In genomic region chr11:9823439-9823838, GRCh38 we compare ENCODE assay signal across 17 cellular contexts.
DNase-seq lines count a peak whose midpoint lies in the region; ATAC-seq and TF ChIP-seq lines count a peak whose summit lies in the region.
"Had no signal": no experiment of that assay in that cellular context is flagged by ENCODE, and none has a peak within 500 bp of the region (broad histone marks: within the 10 kb centered on the region; RNA-seq: fewer than 3 reads in every experiment).

No MANE protein-coding gene starts in this region.

- no peak overlapping the region for H2AFZ ChIP-seq in SK-N-SH (ENCODE audit: low read depth)

- POLR2A ChIA-PET in SK-N-SH (lab: Yijun Ruan, JAX) (no interaction called here), WTC11 (lab: Charles Lee) (no interaction called here)

- TF ChIP-seq CTCF in SK-N-SH (IDR thresholded peaks at IDR 0.05) (no peak), WTC11 (IDR thresholded peaks at IDR 0.05) (no peak), foreskin keratinocyte (conservative IDR thresholded peaks at IDR 0.05) (no peak), osteocyte (IDR thresholded peaks at IDR 0.05) (no peak)

- 81% methylated on average over 2 of the region's 2 CpGs for WGBS in SK-N-SH (ENCODE audit: low lambda C conversion rate)

- ATAC-seq in SK-N-SH treated with all-trans-retinoic acid at 6 μM for 48 hours = 0 out of 3 replicates have a peak, but pooled peaks have one; percentile 40
- ATAC-seq in WTC11 = no peak
- no peak for ATAC-seq in foreskin keratinocyte
- ATAC-seq in HG02884 (IDR thresholded peaks at IDR 0.05; ENCODE audit: unreplicated experiment) = no peak
- ATAC-seq: HCT116 had no signal

- no peak for DNase-seq in SK-N-SH
- no peak for DNase-seq in WTC11 (ENCODE audit: low spot score)
- peak in 1 of 2 donors; percentile 65 for DNase-seq in foreskin keratinocyte
- DNase-seq in osteocyte (ENCODE audit: extremely low spot score, unreplicated experiment) = no peak
- DNase-seq in posterior vena cava (ENCODE audit: low spot score) = no peak
- DNase-seq in T-helper 2 cell treated with Interferon-gamma antibody and Interleukin-4, amounts not matched to agents 5 μg/mL and 100 μg/mL, for 36 hours (ENCODE audit: low spot score) = no peak
- DNase-seq: C1 segment of cervical spinal cord; DMS153; NCI-H1048; NCI-H226; NCI-H69; NK-92 treated with Interleukin-12 subunit alpha and Interleukin-12 subunit beta, amount 100 ng/mL, for 24 hours; OCI-M1 had no signal

- CTCF ChIA-PET in SK-N-SH (lab: Yijun Ruan, JAX) = interaction anchor here (0.9 to 1.0 kb wide), 2 partner anchors 8 to 65 kb away, joined by 3 read pairs; no protein-coding TSS in a partner anchor
- CTCF ChIA-PET in WTC11 (lab: Charles Lee) = interaction anchor here (1.0 kb wide), 1 partner anchor 65 kb away, joined by 3 read pairs; no protein-coding TSS in a partner anchor

- H3K36me3 Mint-ChIP-seq in WTC11 (no peaks in the 10 kb centered on the region), osteocyte (ENCODE audit: unreplicated experiment) (peaks cover 21% of the 10 kb centered on the region)
- peaks cover 3% of the 10 kb centered on the region for H3K36me3 Mint-ChIP-seq in T-helper 2 cell treated with Interferon-gamma antibody and Interleukin-4, amounts not matched to agents 5 μg/mL and 100 μg/mL, for 36 hours (ENCODE audit: low read depth)

- intact Hi-C loops in posterior vena cava (cut with DNase I) = no loop called here

- no peak overlapping the region for H3K9ac ChIP-seq in SK-N-SH

- H3K9me2 ChIP-seq in SK-N-SH = no peaks in the 10 kb centered on the region

- H3K27me3 Mint-ChIP-seq in WTC11 (ENCODE audit: low read depth) = no peaks in the 10 kb centered on the region
- no peaks in the 10 kb centered on the region for H3K27me3 Mint-ChIP-seq in osteocyte (ENCODE audit: unreplicated experiment)
- no peaks in the 10 kb centered on the region for H3K27me3 Mint-ChIP-seq in T-helper 2 cell treated with Interferon-gamma antibody and Interleukin-4, amounts not matched to agents 5 μg/mL and 100 μg/mL, for 36 hours (ENCODE audit: low read depth)

- H4K20me1 ChIP-seq in SK-N-SH (ENCODE audit: insufficient read depth) = no peaks in the 10 kb centered on the region

- H3K4me1 Mint-ChIP-seq in WTC11 (peaks cover 24% of the 10 kb centered on the region), osteocyte (ENCODE audit: unreplicated experiment) (peaks cover 61% of the 10 kb centered on the region)
- H3K4me1 Mint-ChIP-seq in T-helper 2 cell treated with Interferon-gamma antibody and Interleukin-4, amounts not matched to agents 5 μg/mL and 100 μg/mL, for 36 hours (ENCODE audit: low read depth) = no peaks in the 10 kb centered on the region

- no peaks in the 10 kb centered on the region for H3K27me3 ChIP-seq in SK-N-SH (ENCODE audit: insufficient read depth)
- H3K27me3 ChIP-seq in foreskin keratinocyte = no peaks in the 10 kb centered on the region

- H3K27ac ChIP-seq in SK-N-SH (ENCODE audit: low read depth in 2 of 2, low read length in 1 of 2) (no peak overlapping the region), foreskin keratinocyte (peak overlapping the region; percentile 56)
- H3K27ac ChIP-seq: 22Rv1 had no signal

- no peak for TF ChIP-seq RAD21 in SK-N-SH (IDR thresholded peaks at IDR 0.05; ENCODE audit: low read length)

- no peak overlapping the region for H3K4me2 ChIP-seq in SK-N-SH

- no peak for TF ChIP-seq EP300 in SK-N-SH (IDR thresholded peaks at IDR 0.05; ENCODE audit: borderline replicate concordance in 1 of 2, low read depth in 1 of 2, low read length in 1 of 2)

- H3K9me3 ChIP-seq in SK-N-SH = no peaks in the 10 kb centered on the region

- H3K4me3 Mint-ChIP-seq in WTC11 (no peak overlapping the region), osteocyte (ENCODE audit: unreplicated experiment) (no peak overlapping the region)
- H3K4me3 Mint-ChIP-seq in T-helper 2 cell treated with Interferon-gamma antibody and Interleukin-4, amounts not matched to agents 5 μg/mL and 100 μg/mL, for 36 hours = no peak overlapping the region

- no peaks in the 10 kb centered on the region for H3K79me2 ChIP-seq in SK-N-SH (ENCODE audit: insufficient read depth)

- peaks cover 12% of the 10 kb centered on the region for H3F3A ChIP-seq in SK-N-SH (replicated peaks; ENCODE audit: insufficient read depth)

- H3K4me3 ChIP-seq in SK-N-SH (ENCODE audit: low read depth in 2 of 2, low read length in 1 of 2) = no peak overlapping the region

- H3K4me1 ChIP-seq in SK-N-SH (ENCODE audit: control insufficient read depth in 1 of 2, insufficient read depth in 2 of 2, low read depth in 1 of 2, low read length in 1 of 2) (peaks cover 0 to 8% of the 10 kb centered on the region in 2 experiments; a peak in 3 of 4 replicates), foreskin keratinocyte (peaks cover 11% of the 10 kb centered on the region)

- H3K9me3 Mint-ChIP-seq in WTC11 (no peaks in the 10 kb centered on the region), osteocyte (ENCODE audit: unreplicated experiment) (no peaks in the 10 kb centered on the region)
- H3K9me3 Mint-ChIP-seq in T-helper 2 cell treated with Interferon-gamma antibody and Interleukin-4, amounts not matched to agents 5 μg/mL and 100 μg/mL, for 36 hours = no peaks in the 10 kb centered on the region

- H3K27ac Mint-ChIP-seq in WTC11 (peak overlapping the region; percentile 18; the same call in 1 of the 2 replicates), osteocyte (ENCODE audit: unreplicated experiment) (peak overlapping the region; percentile 83)
- no peak overlapping the region for H3K27ac Mint-ChIP-seq in T-helper 2 cell treated with Interferon-gamma antibody and Interleukin-4, amounts not matched to agents 5 μg/mL and 100 μg/mL, for 36 hours

- H3K36me3 ChIP-seq in SK-N-SH (replicated peaks in 1 of 2; ENCODE audit: control insufficient read depth in 1 of 2, insufficient read depth in 2 of 2, low read length in 1 of 2) = peaks cover 0 to 12% of the 10 kb centered on the region in 2 experiments

TF ChIP-seq in SK-N-SH treated with all-trans-retinoic acid at 6 μM for 48 hours, 23 proteins besides CTCF, POLR2A, EP300 and RAD21 (continues in another document):
- no peak for TF ChIP-seq CSRNP3 (CRISPR knock-in tag; IDR thresholded peaks at IDR 0.05)
- no peak for TF ChIP-seq OSR1 (CRISPR knock-in tag; IDR thresholded peaks at IDR 0.05)
- no peak for TF ChIP-seq CSDC2 (CRISPR knock-in tag; IDR thresholded peaks at IDR 0.05)
- TF ChIP-seq ZNF70 (CRISPR knock-in tag; IDR thresholded peaks at IDR 0.05) = no peak
- TF ChIP-seq TCF4 (CRISPR knock-in tag; IDR thresholded peaks at IDR 0.05; ENCODE audit: borderline replicate concordance) = no peak
- no peak for TF ChIP-seq ISL1 (CRISPR knock-in tag; IDR thresholded peaks at IDR 0.05)

TF ChIP-seq in SK-N-SH, 30 proteins besides CTCF, POLR2A, EP300 and RAD21 (continues in another document):
- no peak for TF ChIP-seq PBX3 (IDR thresholded peaks at IDR 0.05)
- no peak for TF ChIP-seq SIN3A (IDR thresholded peaks at IDR 0.05; ENCODE audit: borderline replicate concordance, low read depth, low read length)
- no peak for TF ChIP-seq GATA2 (CRISPR knock-in tag; IDR thresholded peaks at IDR 0.05)
- no peak for TF ChIP-seq NFIC (IDR thresholded peaks at IDR 0.05; ENCODE audit: borderline replicate concordance)
- no peak for TF ChIP-seq TEAD4 (IDR thresholded peaks at IDR 0.05; ENCODE audit: borderline replicate concordance, insufficient read depth)
- TF ChIP-seq USF1 (IDR thresholded peaks at IDR 0.05; ENCODE audit: borderline replicate concordance, low read depth) = no peak
- no peak for TF ChIP-seq FOXM1 (IDR thresholded peaks at IDR 0.05; ENCODE audit: low read depth)
- no peak for TF ChIP-seq RCOR1 (IDR thresholded peaks at IDR 0.05; ENCODE audit: low read length)

TF ChIP-seq in WTC11, 78 proteins besides CTCF, POLR2A, EP300 and RAD21 (continues in another document):
- no peak for TF ChIP-seq ZNF423 (CRISPR knock-in tag; IDR thresholded peaks at IDR 0.05)
- no peak for TF ChIP-seq ATF6 (CRISPR knock-in tag; IDR thresholded peaks at IDR 0.05)
- TF ChIP-seq ZNF425 (CRISPR knock-in tag; conservative IDR thresholded peaks at IDR 0.05) = no peak
